Comparison of ENCODE assay signal across 8 cellular contexts in genomic region chr10:851891-852290, GRCh38.
DNase-seq lines count a peak whose midpoint lies in the region; ATAC-seq, FAIRE-seq and TF ChIP-seq lines count a peak whose summit lies in the region.

No MANE protein-coding gene starts in this region.

- TF ChIP-seq RAD21 in GM12878 (IDR thresholded peaks at IDR 0.05; ENCODE audit: insufficient read depth, low read depth, low read length): no peak

- no peaks in the 10 kb centered on the region; the same call in none of the 2 replicates for H4K20me1 ChIP-seq in GM12878 (ENCODE audit: control insufficient read depth, insufficient read depth)

- 2% methylated on average over 5 of the region's 5 CpGs for WGBS in GM12878 (ENCODE audit: insufficient coverage, insufficient replicate concordance, low lambda C conversion rate, missing lambda C conversion rate)
- WGBS in upper lobe of left lung, 2 donors: 87 to 92% methylated on average over 5 of the region's 5 CpGs
- 89 to 97% (median 93%) methylated on average over 5 of the region's 5 CpGs for WGBS in stomach, 5 donors
- 74 to 78% methylated on average over 5 of the region's 5 CpGs for WGBS in aorta, 2 donors

- peak; percentile 66 for FAIRE-seq in GM12878 (lab: Jason Lieb, UNC)

- TF ChIP-seq EP300 in GM12878 (IDR thresholded peaks at IDR 0.05; ENCODE audit: borderline replicate concordance in 1 of 2, control insufficient read depth in 1 of 2, low read depth in 2 of 2, low read length in 2 of 2): peak; percentile 27 to 64; a peak in 1 of 4 replicates
- no peak for TF ChIP-seq EP300 in upper lobe of left lung (IDR thresholded peaks at IDR 0.05)
- TF ChIP-seq EP300 in stomach (IDR thresholded peaks at IDR 0.05): no peak

- SMC1A ChIA-PET in GM12878 (lab: Charles Lee; ENCODE audit: uncharacterized antibody, unreplicated experiment): no interaction called here

- peak; percentile 93 for ATAC-seq in GM18511 (IDR thresholded peaks at IDR 0.05; ENCODE audit: unreplicated experiment)
- ATAC-seq in GM21447 (IDR thresholded peaks at IDR 0.05; ENCODE audit: unreplicated experiment): peak; percentile 88
- ATAC-seq in HG03378 (IDR thresholded peaks at IDR 0.05; ENCODE audit: unreplicated experiment): peak; percentile 90
- peak; percentile 96 for ATAC-seq in GM12878
- ATAC-seq in upper lobe of left lung (ENCODE audit: low FRiP score in 2 of 2): no peak
- no peak for ATAC-seq in aorta (ENCODE audit: low FRiP score)

- POLR2A ChIA-PET in GM12878 (lab: Charles Lee): interaction anchor here (1.1 kb wide), 1 partner anchor 141 kb away, joined by 3 read pairs; no protein-coding TSS in a partner anchor

- in situ Hi-C loops in GM12878 (cut with MboI): no loop called here

- H3K27me3 ChIP-seq in GM12878 (replicated peaks in 1 of 2; ENCODE audit: control insufficient read depth in 2 of 2, insufficient read depth in 2 of 2, low read length in 1 of 2): no peaks in the 10 kb centered on the region
- no peaks in the 10 kb centered on the region for H3K27me3 ChIP-seq in upper lobe of left lung
- no peaks in the 10 kb centered on the region for H3K27me3 ChIP-seq in stomach
- no peaks in the 10 kb centered on the region for H3K27me3 ChIP-seq in aorta (ENCODE audit: control insufficient read depth in 1 of 2, insufficient read depth in 2 of 2, low read length in 1 of 2)

- H3K79me2 ChIP-seq in GM12878 (ENCODE audit: control insufficient read depth, insufficient read depth, low read length): peaks cover 31% of the 10 kb centered on the region

- TF ChIP-seq CTCF in GM12878 (IDR thresholded peaks at IDR 0.05 in 2 of 3, conservative IDR thresholded peaks at IDR 0.05 in 1 of 3; ENCODE audit: control insufficient read depth in 2 of 3, extremely low read depth in 1 of 3, insufficient read depth in 1 of 3, low read depth in 3 of 3, low read length in 3 of 3): no peak
- TF ChIP-seq CTCF in upper lobe of left lung (IDR thresholded peaks at IDR 0.05): no peak
- no peak for TF ChIP-seq CTCF in stomach (IDR thresholded peaks at IDR 0.05)

- peak overlapping the region; percentile 48 for H3K4me2 ChIP-seq in GM12878 (ENCODE audit: control insufficient read depth, insufficient read depth)

- DNase-seq in GM12878 (ENCODE audit: low read depth, low spot score) (peak; percentile 45), upper lobe of left lung (no peak), stomach (no peak), aorta (no peak), GM03348 (ENCODE audit: low spot score) (no peak)

- CTCF ChIA-PET in GM12878 (lab: Yijun Ruan, JAX): no interaction called here

- BruUV-seq in GM12878 (replicated peaks; lab: Mats Ljungman, UMichigan): no TSS peak

- peak overlapping the region; percentile 29 for H3K27ac ChIP-seq in GM12878 (ENCODE audit: control insufficient read depth, insufficient read depth)
- H3K27ac ChIP-seq in upper lobe of left lung: no peak overlapping the region
- H3K27ac ChIP-seq in stomach: no peak overlapping the region
- H3K27ac ChIP-seq in aorta (ENCODE audit: low read depth in 1 of 2, low read length in 2 of 2): no peak overlapping the region

- H3K9me3 ChIP-seq in GM12878 (replicated peaks; ENCODE audit: control insufficient read depth, insufficient read depth, low read length) (peaks cover 4% of the 10 kb centered on the region), upper lobe of left lung (peaks cover 0 to 4% (median 0%) of the 10 kb centered on the region in 4 donors), stomach (peaks cover 0 to 8% (median 0%) of the 10 kb centered on the region in 4 donors), aorta (ENCODE audit: control insufficient read depth, low read length) (no peaks in the 10 kb centered on the region)

- peaks cover 12% of the 10 kb centered on the region for H3K4me1 ChIP-seq in GM12878 (ENCODE audit: control insufficient read depth, insufficient read depth, low read length)
- peaks cover 0 to 2% (median under 1%) of the 10 kb centered on the region in 4 donors for H3K4me1 ChIP-seq in upper lobe of left lung
- peaks cover 0 to 52% (median 12%) of the 10 kb centered on the region in 4 donors for H3K4me1 ChIP-seq in stomach
- H3K4me1 ChIP-seq in aorta (ENCODE audit: control insufficient read depth in 1 of 2, insufficient read depth in 2 of 2, low read length in 2 of 2): peaks cover 0 to 3% of the 10 kb centered on the region in 2 donors

- TF ChIP-seq POLR2A in GM12878 (IDR thresholded peaks at IDR 0.05; ENCODE audit: low read depth, low read length) (no peak), upper lobe of left lung (IDR thresholded peaks at IDR 0.05) (no peak), stomach (IDR thresholded peaks at IDR 0.05) (no peak)

- intact Hi-C loops in GM12878 (cut with micrococcal nuclease; ENCODE audit: unreplicated experiment) (no loop called here), stomach (cut with DNase I; ENCODE audit: low total_unique reads) (no loop called here), aorta (cut with DNase I) (no loop called here)

- 0 out of 2 replicates have a peak overlapping the region, but pooled peaks have one; percentile 26 for H3K4me3 ChIP-seq in GM12878
- no peak overlapping the region for H3K4me3 ChIP-seq in upper lobe of left lung
- no peak overlapping the region for H3K4me3 ChIP-seq in stomach
- no peak overlapping the region for H3K4me3 ChIP-seq in aorta (ENCODE audit: low read length in 2 of 2)

- RAD21 ChIA-PET in GM12878 (lab: Charles Lee; ENCODE audit: unreplicated experiment): no interaction called here

- H3K36me3 ChIP-seq in GM12878 (ENCODE audit: control insufficient read depth in 2 of 2, insufficient read depth in 2 of 2, low read length in 1 of 2): peaks cover 9 to 39% of the 10 kb centered on the region in 2 experiments
- peaks cover 0 to 23% (median 5%) of the 10 kb centered on the region in 4 donors for H3K36me3 ChIP-seq in upper lobe of left lung
- H3K36me3 ChIP-seq in stomach: peaks cover 0 to 75% (median 47%) of the 10 kb centered on the region in 4 donors
- no peaks in the 10 kb centered on the region for H3K36me3 ChIP-seq in aorta (ENCODE audit: control insufficient read depth in 1 of 2, insufficient read depth in 2 of 2, low read length in 1 of 2)

- H3K9ac ChIP-seq in GM12878 (ENCODE audit: control insufficient read depth, insufficient read depth, low read length): no peak overlapping the region

- H2AFZ ChIP-seq in GM12878 (ENCODE audit: control insufficient read depth, low read depth, low read length): no peak overlapping the region

TF ChIP-seq in GM12878, 131 proteins besides CTCF, POLR2A, EP300 and RAD21 (continues in another document):
- 0 out of 2 replicates have a peak, but pooled peaks have one; percentile 42 for TF ChIP-seq STAT3 (IDR thresholded peaks at IDR 0.05; ENCODE audit: low read depth, low read length)
- TF ChIP-seq ATF2 (IDR thresholded peaks at IDR 0.05; ENCODE audit: low read length): peak; percentile 85
- TF ChIP-seq SIX5 (IDR thresholded peaks at IDR 0.05; ENCODE audit: low read depth, low read length, severe bottlenecking): no peak
- TF ChIP-seq ATF7 (IDR thresholded peaks at IDR 0.05; ENCODE audit: low read depth): peak; percentile 93
- 0 out of 2 replicates have a peak, but pooled peaks have one; percentile 21 for TF ChIP-seq YY1 (IDR thresholded peaks at IDR 0.05; ENCODE audit: low read depth, low read length)
- 0 out of 2 replicates have a peak, but pooled peaks have one; percentile 17 for TF ChIP-seq CREM (IDR thresholded peaks at IDR 0.05; ENCODE audit: low read depth)
- TF ChIP-seq BHLHE40 (IDR thresholded peaks at IDR 0.05; ENCODE audit: borderline replicate concordance in 1 of 2, low read depth in 2 of 2, low read length in 1 of 2): 0 out of 4 replicates have a peak, but pooled peaks of 1 of the 2 experiments have one; percentile 24
- TF ChIP-seq RELB (IDR thresholded peaks at IDR 0.05; ENCODE audit: low read depth): peak; percentile 77
- TF ChIP-seq PAX8 (IDR thresholded peaks at IDR 0.05): no peak
- TF ChIP-seq USF2 (IDR thresholded peaks at IDR 0.05; ENCODE audit: borderline replicate concordance, low read depth, low read length): peak; percentile 10; the same call in 1 of the 2 replicates
- TF ChIP-seq ZNF24 (IDR thresholded peaks at IDR 0.05): no peak

Comparison
In these comparisons a context has a peak if more than half of its experiments do, and no peak if none do; other contexts are left out.
1. ATAC-seq: peak in GM18511 (single experiment), GM21447 (single experiment), HG03378 (single experiment) and GM12878 (single experiment); none in upper lobe of left lung (0 of 2) and aorta (single experiment).